In genomic region chr1:87478231-87478630, GRCh38 we compare ENCODE assay signal across 13 cellular contexts.
DNase-seq lines count a peak whose midpoint lies in the region; ATAC-seq and TF ChIP-seq lines count a peak whose summit lies in the region.
"Had no signal": no experiment of that assay in that cellular context is flagged by ENCODE, and none has a peak within 500 bp of the region (broad histone marks: within the 10 kb centered on the region; RNA-seq: fewer than 3 reads in every experiment).

No MANE protein-coding gene starts in this region.

- no peaks in the 10 kb centered on the region for H3K9me3 ChIP-seq in NT2/D1 (ENCODE audit: insufficient read depth, low read length)
- no peaks in the 10 kb centered on the region for H3K9me3 ChIP-seq in mucosa of descending colon

- ATAC-seq in mucosa of descending colon = peak; percentile 36

- peak; percentile 82 for DNase-seq in ELF-1 (ENCODE audit: low read depth, low spot score)
- DNase-seq in NT2/D1 (ENCODE audit: low read depth, low spot score) = peak; percentile 25
- DNase-seq in fibroblast of villous mesenchyme (ENCODE audit: low read depth) = peak; percentile 21
- peak in 1 of 3 donors; percentile 31 for DNase-seq in mucosa of descending colon
- no peak for DNase-seq in OCI-M2 (lab: John Stamatoyannopoulos, UW; ENCODE audit: unreplicated experiment)
- no peak for DNase-seq in activated CD4-positive, alpha-beta T cell treated with anti-CD3 and anti-CD28 coated beads, Interleukin-2, amount 50 U/mL, for 48 hours
- DNase-seq in immature natural killer cell = no peak
- no peak for DNase-seq in Kasumi-1 (lab: John Stamatoyannopoulos, UW)
- DNase-seq: activated T-cell treated with anti-CD3 and anti-CD28 coated beads, Interleukin-2, amount 50 U/mL, for 24 hours; stimulated activated naive CD4-positive, alpha-beta T cell had no signal

- H3K4me1 ChIP-seq in NT2/D1 (ENCODE audit: insufficient read depth, insufficient read length) (peaks cover 2% of the 10 kb centered on the region), mucosa of descending colon (ENCODE audit: low read depth) (no peaks in the 10 kb centered on the region)

- H3K27me3 Mint-ChIP-seq in immature natural killer cell (ENCODE audit: low read depth in 3 of 3) = peaks cover 0 to 3% (median 0%) of the 10 kb centered on the region in 3 donors
- H3K27me3 Mint-ChIP-seq: activated T-cell treated with anti-CD3 and anti-CD28 coated beads, Interleukin-2, amount 50 U/mL, for 24 hours; dendritic cell treated with granulocyte-macrophage colony-stimulating factor and Interleukin-4, amounts not matched to agents 40 ng/mL and 50 ng/mL, for 4 days; IgD-negative memory B cell had no signal

- H3K4me3 ChIP-seq in NT2/D1 (ENCODE audit: insufficient read length, low read depth) (no peak overlapping the region), fibroblast of villous mesenchyme (ENCODE audit: low read depth, low read length) (no peak overlapping the region), mucosa of descending colon (no peak overlapping the region)
- H3K4me3 ChIP-seq: lung had no signal

- intact Hi-C loops in mucosa of descending colon (cut with DNase I, micrococcal nuclease) = no loop called here

- H3K36me3 Mint-ChIP-seq in immature natural killer cell = no peaks in the 10 kb centered on the region
- H3K36me3 Mint-ChIP-seq: IgD-negative memory B cell had no signal

- H3K27me3 ChIP-seq in NT2/D1 (ENCODE audit: insufficient read depth, insufficient read length) = no peaks in the 10 kb centered on the region

- TF ChIP-seq CTCF in fibroblast of villous mesenchyme (IDR thresholded peaks at IDR 0.05; ENCODE audit: insufficient read depth, low read depth, low read length) = no peak
- no peak for TF ChIP-seq CTCF in mucosa of descending colon (IDR thresholded peaks at IDR 0.05)

- no peak overlapping the region for H3K9ac ChIP-seq in NT2/D1 (ENCODE audit: insufficient read length, low read depth)

- H3K4me3 Mint-ChIP-seq in immature natural killer cell = no peak overlapping the region
- H3K4me3 Mint-ChIP-seq: activated T-cell treated with anti-CD3 and anti-CD28 coated beads, Interleukin-2, amount 50 U/mL, for 24 hours; dendritic cell treated with granulocyte-macrophage colony-stimulating factor and Interleukin-4, amounts not matched to agents 40 ng/mL and 50 ng/mL, for 4 days; IgD-negative memory B cell had no signal

- H3K27ac Mint-ChIP-seq in immature natural killer cell = no peak overlapping the region
- H3K27ac Mint-ChIP-seq: activated T-cell treated with anti-CD3 and anti-CD28 coated beads, Interleukin-2, amount 50 U/mL, for 24 hours; dendritic cell treated with granulocyte-macrophage colony-stimulating factor and Interleukin-4, amounts not matched to agents 40 ng/mL and 50 ng/mL, for 4 days; IgD-negative memory B cell had no signal

- H3K4me1 Mint-ChIP-seq in immature natural killer cell = no peaks in the 10 kb centered on the region
- H3K4me1 Mint-ChIP-seq: IgD-negative memory B cell had no signal

- H3K36me3 ChIP-seq in NT2/D1 (ENCODE audit: insufficient read depth, insufficient read length, low read length) (no peaks in the 10 kb centered on the region), mucosa of descending colon (ENCODE audit: low read depth) (no peaks in the 10 kb centered on the region)

- H3K9me3 Mint-ChIP-seq in immature natural killer cell = no peaks in the 10 kb centered on the region
- H3K9me3 Mint-ChIP-seq: activated T-cell treated with anti-CD3 and anti-CD28 coated beads, Interleukin-2, amount 50 U/mL, for 24 hours; dendritic cell treated with granulocyte-macrophage colony-stimulating factor and Interleukin-4, amounts not matched to agents 40 ng/mL and 50 ng/mL, for 4 days; IgD-negative memory B cell had no signal

Comparison
In these comparisons a context has a peak if more than half of its experiments do, and no peak if none do; other contexts are left out.
1. DNase-seq: peak in ELF-1 (single experiment), NT2/D1 (single experiment) and fibroblast of villous mesenchyme (single experiment); none in OCI-M2 (single experiment), activated CD4-positive, alpha-beta T cell treated with anti-CD3 and anti-CD28 coated beads, Interleukin-2, amount 50 U/mL, for 48 hours (0 of 2), immature natural killer cell (0 of 3) and Kasumi-1 (0 of 2).